Comparison of ENCODE assay signal across 14 cellular contexts in the genomic region with DNA sequence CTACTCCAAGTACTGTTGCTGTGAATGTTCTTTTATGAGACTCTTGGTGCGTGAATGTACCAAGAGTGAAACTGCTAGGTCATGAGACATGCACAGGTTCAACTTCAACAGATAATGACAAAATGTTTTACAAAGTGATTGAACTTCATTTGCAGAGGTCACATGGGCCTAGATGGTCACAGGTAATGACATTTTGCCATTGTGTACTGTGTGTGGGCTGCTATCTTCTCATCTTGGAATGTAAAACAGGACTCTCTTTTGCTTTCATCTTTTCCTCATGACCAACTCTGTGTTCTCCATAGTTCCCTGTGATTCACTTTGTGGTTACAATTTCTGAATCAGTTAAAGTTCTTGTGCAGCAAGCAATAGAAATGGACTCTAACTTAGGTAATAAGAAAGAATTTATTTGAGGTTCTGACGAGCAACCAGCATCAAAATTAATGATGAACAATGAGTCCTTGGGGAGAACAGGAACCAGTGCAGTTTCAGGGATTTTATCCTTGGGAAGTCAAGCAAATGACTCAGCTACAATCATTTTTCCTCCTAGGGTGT. TPM values are rescaled to one million over a fixed set of nuclear protein-coding genes. Genes with fewer than 3 reads are reported as not detected.
DNase-seq lines count a peak whose midpoint lies in the region; ATAC-seq and TF ChIP-seq lines count a peak whose summit lies in the region.
"Had no signal": no experiment of that assay in that cellular context is flagged by ENCODE, and none has a peak within 500 bp of the region (broad histone marks: within the 10 kb centered on the region; RNA-seq: fewer than 3 reads in every experiment).

No MANE protein-coding gene starts in this region.

- H2AK9ac ChIP-seq in IMR-90 (replicated peaks; ENCODE audit: low read depth, low read length, poor library complexity), result no peak overlapping the region

- no peak overlapping the region for H3K23ac ChIP-seq in IMR-90 (ENCODE audit: low read depth, low read length)

- TF ChIP-seq RAD21 in IMR-90 (IDR thresholded peaks at IDR 0.05; ENCODE audit: low read length), result no peak

- no peak overlapping the region for H3K18ac ChIP-seq in IMR-90 (ENCODE audit: low read depth, low read length)

- no peak overlapping the region for H2BK5ac ChIP-seq in IMR-90 (ENCODE audit: low read depth, low read length, poor library complexity, severe bottlenecking)

- no peak overlapping the region for H3K9ac ChIP-seq in IMR-90 (ENCODE audit: low read depth, low read length)
- H3K9ac ChIP-seq: BLaER1 had no signal

- no peaks in the 10 kb centered on the region for H3K9me3 ChIP-seq in IMR-90 (ENCODE audit: control insufficient read depth, insufficient read depth, low read length)
- H3K9me3 ChIP-seq: BLaER1, thoracic aorta had no signal

- no peak overlapping the region for H3K27ac Mint-ChIP-seq in stimulated activated naive CD8-positive, alpha-beta T cell treated with anti-CD3 and anti-CD28 coated beads, Interleukin-15, amount 100 ng/mL, for 72 hours
- H3K27ac Mint-ChIP-seq: activated T-helper 2 cell treated with anti-CD3 and anti-CD28 coated beads, Interferon-gamma antibody, Interleukin-2, Interleukin-4, amounts not matched to agents 10 μg/mL and 5 μg/mL and 100 μg/mL, durations not matched to agents 14 hours and 24 hours and 36 hours; memory B cell; T-helper 17 cell had no signal

- CTCF ChIA-PET in IMR-90 (lab: Yijun Ruan, JAX), result interaction anchor here (1.2 kb wide), 1 partner anchor 27 kb away, joined by 3 read pairs; no protein-coding TSS in a partner anchor

- no peak overlapping the region for H4K91ac ChIP-seq in IMR-90 (ENCODE audit: insufficient read depth, low read depth, low read length)

- H3K4me3 ChIP-seq in IMR-90 (ENCODE audit: insufficient read depth, low read depth, low read length), result no peak overlapping the region
- H3K4me3 ChIP-seq: BLaER1, thoracic aorta had no signal

- dilution Hi-C loops in IMR-90 (cut with HindIII; ENCODE audit: low sequenced_read_pairs, unreplicated experiment), result no loop called here

- no peak overlapping the region for H2BK15ac ChIP-seq in IMR-90 (ENCODE audit: low read depth, low read length)

- no peak overlapping the region for H2AK5ac ChIP-seq in IMR-90 (ENCODE audit: low read depth, low read length)

- intact Hi-C loops in IMR-90 (cut with micrococcal nuclease), result no loop called here
- intact Hi-C loops in head of caudate nucleus (cut with DNase I), result no loop called here
- intact Hi-C loops in left cardiac atrium (cut with DNase I), result no loop called here

- WGBS in IMR-90 (ENCODE audit: extremely low coverage in 2 of 2, insufficient read length in 1 of 2), 2 experiments, result no CpG with 5 or more reads among the region's 2 CpGs

- POLR2A ChIA-PET in IMR-90 (lab: Charles Lee; ENCODE audit: unreplicated experiment), result no interaction called here

- H3K9me1 ChIP-seq in IMR-90 (ENCODE audit: insufficient read depth, low read length), result no peaks in the 10 kb centered on the region

- peak; percentile 32 for ATAC-seq in stimulated activated naive CD8-positive, alpha-beta T cell treated with anti-CD3 and anti-CD28 coated beads, Interleukin-15, Interleukin-2, amounts not matched to agents 100 U/mL and 50 U/mL, for 24 hours
- ATAC-seq in stimulated activated naive CD8-positive, alpha-beta T cell treated with anti-CD3 and anti-CD28 coated beads, Interleukin-15, amount 100 ng/mL, for 72 hours, result no peak
- ATAC-seq in IMR-90 (ENCODE audit: low read depth) (no peak), GM21528 (IDR thresholded peaks at IDR 0.05; ENCODE audit: low FRiP score, unreplicated experiment) (no peak), left cardiac atrium (no peak), HG03442 (IDR thresholded peaks at IDR 0.05; ENCODE audit: unreplicated experiment) (no peak)
- ATAC-seq: T-helper 17 cell had no signal

- H3K4me3 Mint-ChIP-seq in stimulated activated naive CD8-positive, alpha-beta T cell treated with anti-CD3 and anti-CD28 coated beads, Interleukin-15, amount 100 ng/mL, for 72 hours, result no peak overlapping the region
- H3K4me3 Mint-ChIP-seq: memory B cell, T-helper 17 cell had no signal

- H3K27ac ChIP-seq in IMR-90 (ENCODE audit: insufficient read depth, low read length) (no peak overlapping the region), epithelial cell of prostate (peak overlapping the region; percentile 41)
- H3K27ac ChIP-seq: BLaER1, thoracic aorta had no signal

- peaks cover 6% of the 10 kb centered on the region for H3K4me1 Mint-ChIP-seq in stimulated activated naive CD8-positive, alpha-beta T cell treated with anti-CD3 and anti-CD28 coated beads, Interleukin-15, amount 100 ng/mL, for 72 hours
- H3K4me1 Mint-ChIP-seq: T-helper 17 cell had no signal

- in situ Hi-C loops in IMR-90 (cut with MboI; ENCODE audit: low sequenced_read_pairs), result no loop called here

- H3K27me3 Mint-ChIP-seq in stimulated activated naive CD8-positive, alpha-beta T cell treated with anti-CD3 and anti-CD28 coated beads, Interleukin-15, amount 100 ng/mL, for 72 hours, result peaks cover 36% of the 10 kb centered on the region

- no peak for DNase-seq in stimulated activated naive CD8-positive, alpha-beta T cell treated with anti-CD3 and anti-CD28 coated beads, Interleukin-15, Interleukin-2, amounts not matched to agents 100 U/mL and 50 U/mL, for 24 hours
- DNase-seq in stimulated activated naive CD8-positive, alpha-beta T cell treated with anti-CD3 and anti-CD28 coated beads, Interleukin-15, amount 100 ng/mL, for 72 hours, result no peak
- peak; percentile 54 for DNase-seq in IMR-90
- DNase-seq in epithelial cell of prostate (ENCODE audit: low read depth, low spot score), result peak; percentile 89
- no peak for DNase-seq in head of caudate nucleus
- no peak for DNase-seq in left cardiac atrium
- DNase-seq: NCI-H1694, T-helper 17 cell had no signal

- no peaks in the 10 kb centered on the region for H3K27me3 ChIP-seq in IMR-90 (ENCODE audit: control insufficient read depth, insufficient read depth, low read length)
- H3K27me3 ChIP-seq: BLaER1 had no signal

- BruUV-seq in IMR-90 (replicated peaks; lab: Mats Ljungman, UMichigan), result no TSS peak

- H3K36me3 ChIP-seq in IMR-90 (ENCODE audit: control insufficient read depth, insufficient read depth, low read length), result no peaks in the 10 kb centered on the region
- H3K36me3 ChIP-seq: BLaER1, thoracic aorta had no signal

- H2BK120ac ChIP-seq in IMR-90 (ENCODE audit: low read depth, low read length), result no peak overlapping the region

- 0 out of 2 replicates have a peak overlapping the region, but pooled peaks have one; percentile 35 for H3K4me2 ChIP-seq in IMR-90 (ENCODE audit: low read depth, low read length)
- H3K4me2 ChIP-seq: BLaER1 had no signal

- H3K14ac ChIP-seq in IMR-90 (replicated peaks; ENCODE audit: low read depth, low read length), result no peak overlapping the region

- H3K4ac ChIP-seq in IMR-90 (ENCODE audit: low read depth, low read length), result no peak overlapping the region

- no peak for TF ChIP-seq POLR2A in IMR-90 (IDR thresholded peaks at IDR 0.05; ENCODE audit: low read depth, low read length)

- no peaks in the 10 kb centered on the region for H3K4me1 ChIP-seq in IMR-90 (ENCODE audit: control insufficient read depth, insufficient read depth, low read length)

- H4K5ac ChIP-seq in IMR-90 (ENCODE audit: low read depth, low read length), result no peak overlapping the region

- TF ChIP-seq CTCF in IMR-90 (conservative IDR thresholded peaks at IDR 0.05; ENCODE audit: low read depth, low read length), result no peak

- H4K8ac ChIP-seq in IMR-90 (ENCODE audit: low read depth in 2 of 2, low read length in 2 of 2), result no peak overlapping the region

- H3K56ac ChIP-seq in IMR-90 (ENCODE audit: extremely low read depth, insufficient read depth, low read length), result no peak overlapping the region

- H3K79me1 ChIP-seq in IMR-90 (ENCODE audit: low read depth in 1 of 2, low read length in 2 of 2), result no peaks in the 10 kb centered on the region

- H3K9me3 Mint-ChIP-seq in stimulated activated naive CD8-positive, alpha-beta T cell treated with anti-CD3 and anti-CD28 coated beads, Interleukin-15, amount 100 ng/mL, for 72 hours, result no peaks in the 10 kb centered on the region
- H3K9me3 Mint-ChIP-seq: activated T-helper 2 cell treated with anti-CD3 and anti-CD28 coated beads, Interferon-gamma antibody, Interleukin-2, Interleukin-4, amounts not matched to agents 10 μg/mL and 5 μg/mL and 100 μg/mL, durations not matched to agents 14 hours and 24 hours and 36 hours had no signal

- H2AFZ ChIP-seq in IMR-90 (replicated peaks; ENCODE audit: low read length, poor library complexity), result no peak overlapping the region

- H2BK20ac ChIP-seq in IMR-90 (ENCODE audit: low read depth, low read length), result no peak overlapping the region

- H4K20me1 ChIP-seq in IMR-90 (ENCODE audit: insufficient read depth, low read length), result no peaks in the 10 kb centered on the region
- H4K20me1 ChIP-seq: BLaER1 had no signal

TF ChIP-seq in IMR-90, 13 proteins besides CTCF, POLR2A, EP300 and RAD21:
- TF ChIP-seq, protein P1, sequence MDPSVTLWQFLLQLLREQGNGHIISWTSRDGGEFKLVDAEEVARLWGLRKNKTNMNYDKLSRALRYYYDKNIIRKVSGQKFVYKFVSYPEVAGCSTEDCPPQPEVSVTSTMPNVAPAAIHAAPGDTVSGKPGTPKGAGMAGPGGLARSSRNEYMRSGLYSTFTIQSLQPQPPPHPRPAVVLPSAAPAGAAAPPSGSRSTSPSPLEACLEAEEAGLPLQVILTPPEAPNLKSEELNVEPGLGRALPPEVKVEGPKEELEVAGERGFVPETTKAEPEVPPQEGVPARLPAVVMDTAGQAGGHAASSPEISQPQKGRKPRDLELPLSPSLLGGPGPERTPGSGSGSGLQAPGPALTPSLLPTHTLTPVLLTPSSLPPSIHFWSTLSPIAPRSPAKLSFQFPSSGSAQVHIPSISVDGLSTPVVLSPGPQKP (IDR thresholded peaks at IDR 0.05; ENCODE audit: borderline replicate concordance, low read depth, low read length), result no peak

RNA-seq across cellular contexts. Expression of gene TSNAX, which starts 16.2 kb away (rescaled TPM):
- total RNA-seq in IMR-90 (2012; rRNA removed), result 60.6 and 61.4 TPM in 2 replicates
- polyA plus RNA-seq in IMR-90 (2012; rRNA removed), result 14.7 and 19.6 TPM in 2 replicates
- 2.8 and 6.8 TPM in 2 replicates for polyA plus RNA-seq in IMR-90 (2012; cell fraction: cytosol; rRNA removed)
- 3.2 and 16.4 TPM in 2 replicates for polyA plus RNA-seq in IMR-90 (2012; cell fraction: nucleus; rRNA removed; ENCODE audit: low replicate concordance)
- total RNA-seq in left cardiac atrium, result 10 to 100 TPM; 27.8 to 44.0 TPM

Comparison
In these comparisons a context has a peak if more than half of its experiments do, and no peak if none do; other contexts are left out.
1. DNase-seq: peak in IMR-90 (single experiment) and epithelial cell of prostate (single experiment); none in stimulated activated naive CD8-positive, alpha-beta T cell treated with anti-CD3 and anti-CD28 coated beads, Interleukin-15, Interleukin-2, amounts not matched to agents 100 U/mL and 50 U/mL, for 24 hours (single experiment), stimulated activated naive CD8-positive, alpha-beta T cell treated with anti-CD3 and anti-CD28 coated beads, Interleukin-15, amount 100 ng/mL, for 72 hours (0 of 2), head of caudate nucleus (0 of 42) and left cardiac atrium (single experiment).